ENCODE assay signal across 34 cellular contexts in genomic region chr16:71472041-71472440, GRCh38. TPM values are rescaled to one million over a fixed set of nuclear protein-coding genes. Genes with fewer than 3 reads are reported as not detected.
"Had no signal": no experiment of that assay in that cellular context is flagged by ENCODE, and none has a peak within 500 bp of the region (broad histone marks: within the 10 kb centered on the region; RNA-seq: fewer than 3 reads in every experiment).

No MANE protein-coding gene starts in this region.

- H3K9me3 Mint-ChIP-seq: mesothelial cell of epicardium; naive B cell; natural killer cell; nephron progenitor cell; neural progenitor cell; stimulated activated effector memory CD8-positive, alpha-beta T cell treated with anti-CD3 and anti-CD28 coated beads, Interleukin-12 subunit alpha, Interleukin-12 subunit beta, amount 100 ng/mL, for 72 hours; stimulated activated naive CD8-positive, alpha-beta T cell treated with anti-CD3 and anti-CD28 coated beads, Interleukin-15, Interleukin-2, amounts not matched to agents 100 ng/mL and 50 ng/mL, for 24 hours; type B pancreatic cell had no signal

- H3K79me2 ChIP-seq: parathyroid adenoma had no signal

- H3K27me3 Mint-ChIP-seq: naive B cell; stimulated activated naive CD8-positive, alpha-beta T cell treated with anti-CD3 and anti-CD28 coated beads, Interleukin-15, Interleukin-2, amounts not matched to agents 100 ng/mL and 50 ng/mL, for 24 hours; type B pancreatic cell had no signal

- H3K9me3 ChIP-seq: left ventricle myocardium inferior, neutrophil, spleen, suprapubic skin, thoracic aorta, tibial artery, uterus had no signal

- H3K4me3 Mint-ChIP-seq: mesothelial cell of epicardium; naive B cell; natural killer cell; nephron progenitor cell; neural progenitor cell; stimulated activated effector memory CD8-positive, alpha-beta T cell treated with anti-CD3 and anti-CD28 coated beads, Interleukin-12 subunit alpha, Interleukin-12 subunit beta, amount 100 ng/mL, for 72 hours; stimulated activated naive CD8-positive, alpha-beta T cell treated with anti-CD3 and anti-CD28 coated beads, Interleukin-15, Interleukin-2, amounts not matched to agents 100 ng/mL and 50 ng/mL, for 24 hours; type B pancreatic cell had no signal

- DNase-seq: islet precursor cell; left ventricle myocardium inferior; mesendoderm; naive B cell; natural killer cell; nephron progenitor cell; occipital lobe; right cardiac atrium; small intestine; spleen; stimulated activated CD4-positive, alpha-beta T cell treated with anti-CD3 and anti-CD28 coated beads, Interleukin-4, amount 100 ng/mL, for 24 hours; stimulated activated naive CD4-positive, alpha-beta T cell; tibial artery; uterus had no signal

- H3K4me3 ChIP-seq: left ventricle myocardium inferior, lung, neural progenitor cell, spleen, suprapubic skin, thoracic aorta, tibial artery, uterus had no signal

- H3K9ac ChIP-seq: neural progenitor cell, parathyroid adenoma had no signal

- H3K27me3 ChIP-seq: neural progenitor cell, neutrophil, spleen, suprapubic skin, tibial artery, uterus had no signal

- ATAC-seq: natural killer cell; right cardiac atrium; sciatic nerve; stimulated activated effector memory CD8-positive, alpha-beta T cell treated with anti-CD3 and anti-CD28 coated beads, Interleukin-12 subunit alpha, Interleukin-12 subunit beta, amount 100 ng/mL, for 72 hours had no signal

- H3K27ac Mint-ChIP-seq: mesothelial cell of epicardium; natural killer cell; nephron progenitor cell; neural progenitor cell; stimulated activated effector memory CD8-positive, alpha-beta T cell treated with anti-CD3 and anti-CD28 coated beads, Interleukin-12 subunit alpha, Interleukin-12 subunit beta, amount 100 ng/mL, for 72 hours; stimulated activated naive CD8-positive, alpha-beta T cell treated with anti-CD3 and anti-CD28 coated beads, Interleukin-15, Interleukin-2, amounts not matched to agents 100 ng/mL and 50 ng/mL, for 24 hours; type B pancreatic cell had no signal

- H2AFZ ChIP-seq: neural progenitor cell, parathyroid adenoma had no signal

- H3K4me1 Mint-ChIP-seq: mesothelial cell of epicardium; naive B cell; natural killer cell; nephron progenitor cell; neural progenitor cell; stimulated activated effector memory CD8-positive, alpha-beta T cell treated with anti-CD3 and anti-CD28 coated beads, Interleukin-12 subunit alpha, Interleukin-12 subunit beta, amount 100 ng/mL, for 72 hours had no signal

- H3K4me1 ChIP-seq: left ventricle myocardium inferior, neural progenitor cell, parathyroid adenoma, spleen, suprapubic skin, tibial artery, uterus had no signal

- H3K36me3 ChIP-seq: neural progenitor cell, neutrophil, uterus had no signal

- FAIRE-seq: small intestine had no signal

- H3K4me2 ChIP-seq: neural progenitor cell had no signal

- H3K27ac ChIP-seq: left ventricle myocardium inferior, neural progenitor cell, neutrophil, parathyroid adenoma, spleen, suprapubic skin, thoracic aorta, tibial artery, uterus had no signal

- H3K36me3 Mint-ChIP-seq: natural killer cell, neural progenitor cell had no signal

RNA-seq across cellular contexts. Expression of gene TLE7, which starts 30.2 kb away (rescaled TPM):
- total RNA-seq: kidney epithelial cell, left ventricle myocardium inferior, lower leg skin, lung, mesothelial cell of epicardium, mononuclear cell, natural killer cell, occipital lobe, osteocyte, posterior vena cava, pulmonary artery endothelial cell, renal cortical epithelial cell, right cardiac atrium, sciatic nerve, spleen, subcutaneous adipose tissue, suprapubic skin, thoracic aorta, ureter, uterus had no signal
- polyA plus RNA-seq: lung, right cardiac atrium, small intestine, spleen had no signal

RNA-seq across cellular contexts. Expression of gene CHST4, which starts 54.2 kb away (rescaled TPM):
- total RNA-seq: kidney epithelial cell, left ventricle myocardium inferior, lower leg skin, mesothelial cell of epicardium, mononuclear cell, natural killer cell, occipital lobe, osteocyte, posterior vena cava, pulmonary artery endothelial cell, renal cortical epithelial cell, right cardiac atrium, sciatic nerve, spleen, suprapubic skin, thoracic aorta had no signal
- polyA plus RNA-seq: right cardiac atrium had no signal
